ENCODE assay signal across 9 cellular contexts in genomic region chr1:201456499-201457309, GRCh38. TPM values are rescaled to one million over a fixed set of nuclear protein-coding genes. Genes with fewer than 3 reads are reported as not detected.
DNase-seq lines count a peak whose midpoint lies in the region; ATAC-seq and TF ChIP-seq lines count a peak whose summit lies in the region.
"Had no signal": no experiment of that assay in that cellular context is flagged by ENCODE, and none has a peak within 500 bp of the region (broad histone marks: within the 10 kb centered on the region; RNA-seq: fewer than 3 reads in every experiment).

No MANE protein-coding gene starts in this region.

- H3K27me3 Mint-ChIP-seq in endothelial cell (ENCODE audit: unreplicated experiment) (peaks cover 9% of the 10 kb centered on the region), glutamatergic neuron (ENCODE audit: unreplicated experiment) (no peaks in the 10 kb centered on the region)
- H3K27me3 Mint-ChIP-seq in activated CD8-positive, alpha-beta memory T cell treated with anti-CD3 and anti-CD28 coated beads, Interleukin-2, amount 10 ng/mL, durations not matched to agents 7 days and 5 days: peaks cover 32% of the 10 kb centered on the region

- H2AFZ ChIP-seq in hepatocyte: no peak overlapping the region

- H3K4me1 ChIP-seq in hepatocyte (ENCODE audit: insufficient read depth): peaks cover 24% of the 10 kb centered on the region

- no peak overlapping the region for H3K4me3 ChIP-seq in hepatocyte

- H3K4me1 Mint-ChIP-seq in endothelial cell (ENCODE audit: unreplicated experiment) (peaks cover 22% of the 10 kb centered on the region), glutamatergic neuron (ENCODE audit: low read depth, unreplicated experiment) (peaks cover 7% of the 10 kb centered on the region)
- H3K4me1 Mint-ChIP-seq in activated CD8-positive, alpha-beta memory T cell treated with anti-CD3 and anti-CD28 coated beads, Interleukin-2, amount 10 ng/mL, durations not matched to agents 7 days and 5 days: peaks cover 24% of the 10 kb centered on the region

- H3K27ac ChIP-seq in adipose tissue (ENCODE audit: low read depth, low read length) (peak overlapping the region; percentile 31), hepatocyte (peak overlapping the region; percentile 58), temporal lobe (ENCODE audit: low read depth, low read length) (peak overlapping the region; percentile 37)
- H3K27ac ChIP-seq: neutrophil had no signal

- ATAC-seq in activated CD8-positive, alpha-beta memory T cell treated with anti-CD3 and anti-CD28 coated beads, Interleukin-2, amount 10 ng/mL, durations not matched to agents 7 days and 5 days: no peak
- no peak for ATAC-seq in GM21390 (IDR thresholded peaks at IDR 0.05; ENCODE audit: unreplicated experiment)

- WGBS in adipose tissue, 3 donors: 44 to 76% (median 52%) methylated on average over 11 of the region's 11 CpGs
- 57% methylated on average over 11 of the region's 11 CpGs for WGBS in hepatocyte (ENCODE audit: low lambda C conversion rate, missing lambda C conversion rate)

- H3K9me3 ChIP-seq in hepatocyte (ENCODE audit: low read depth): no peaks in the 10 kb centered on the region
- H3K9me3 ChIP-seq: neutrophil had no signal

- CTCF ChIA-PET in activated CD8-positive, alpha-beta memory T cell treated with anti-CD3 and anti-CD28 coated beads, Interleukin-2, amount 10 ng/mL, durations not matched to agents 7 days and 5 days (lab: Charles Lee): interaction anchor here (0.6 to 6.3 kb wide), 5 partner anchors 9 to 56 kb away, joined by 3 to 29 read pairs (median 6); no protein-coding TSS in a partner anchor

- TF ChIP-seq CTCF in hepatocyte (IDR thresholded peaks at IDR 0.05; ENCODE audit: poor library complexity) (no peak), endothelial cell (IDR thresholded peaks at IDR 0.05; ENCODE audit: unreplicated experiment) (no peak), glutamatergic neuron (IDR thresholded peaks at IDR 0.05; ENCODE audit: partially characterized antibody, unreplicated experiment) (no peak)

- no peaks in the 10 kb centered on the region for H3K79me2 ChIP-seq in hepatocyte

- H4K20me1 ChIP-seq in hepatocyte (ENCODE audit: insufficient read depth, poor library complexity, severe bottlenecking): no peaks in the 10 kb centered on the region

- no peak overlapping the region for H3K4me2 ChIP-seq in hepatocyte

- H3K36me3 Mint-ChIP-seq in endothelial cell (ENCODE audit: low read depth, unreplicated experiment) (no peaks in the 10 kb centered on the region), glutamatergic neuron (ENCODE audit: unreplicated experiment) (no peaks in the 10 kb centered on the region)
- H3K36me3 Mint-ChIP-seq in activated CD8-positive, alpha-beta memory T cell treated with anti-CD3 and anti-CD28 coated beads, Interleukin-2, amount 10 ng/mL, durations not matched to agents 7 days and 5 days: peaks cover 2% of the 10 kb centered on the region

- no peak overlapping the region for H3K4me3 Mint-ChIP-seq in endothelial cell (ENCODE audit: unreplicated experiment)
- no peak overlapping the region for H3K4me3 Mint-ChIP-seq in activated CD8-positive, alpha-beta memory T cell treated with anti-CD3 and anti-CD28 coated beads, Interleukin-2, amount 10 ng/mL, durations not matched to agents 7 days and 5 days
- no peak overlapping the region for H3K4me3 Mint-ChIP-seq in glutamatergic neuron (ENCODE audit: unreplicated experiment)

- no peaks in the 10 kb centered on the region for H3K27me3 ChIP-seq in hepatocyte

- H3K9me2 ChIP-seq in hepatocyte (replicated peaks; ENCODE audit: insufficient read depth): no peaks in the 10 kb centered on the region

- DNase-seq in HK-2 (ENCODE audit: unreplicated experiment): peak; percentile 87
- DNase-seq in hepatocyte (ENCODE audit: low spot score): peak; percentile 73
- no peak for DNase-seq in endothelial cell (ENCODE audit: low spot score)
- no peak for DNase-seq in activated CD8-positive, alpha-beta memory T cell treated with anti-CD3 and anti-CD28 coated beads, Interleukin-2, amount 10 ng/mL, durations not matched to agents 7 days and 5 days
- no peak for DNase-seq in glutamatergic neuron

- H3K27ac Mint-ChIP-seq in endothelial cell (ENCODE audit: unreplicated experiment): no peak overlapping the region
- H3K27ac Mint-ChIP-seq in activated CD8-positive, alpha-beta memory T cell treated with anti-CD3 and anti-CD28 coated beads, Interleukin-2, amount 10 ng/mL, durations not matched to agents 7 days and 5 days: no peak overlapping the region
- no peak overlapping the region for H3K27ac Mint-ChIP-seq in glutamatergic neuron (ENCODE audit: unreplicated experiment)

- no peaks in the 10 kb centered on the region for H3K36me3 ChIP-seq in hepatocyte (replicated peaks; ENCODE audit: insufficient read depth, low read depth)
- H3K36me3 ChIP-seq: neutrophil had no signal

- no peaks in the 10 kb centered on the region for H3K9me3 Mint-ChIP-seq in endothelial cell (ENCODE audit: unreplicated experiment)
- H3K9me3 Mint-ChIP-seq in activated CD8-positive, alpha-beta memory T cell treated with anti-CD3 and anti-CD28 coated beads, Interleukin-2, amount 10 ng/mL, durations not matched to agents 7 days and 5 days (ENCODE audit: low read depth): no peaks in the 10 kb centered on the region
- peaks cover 2% of the 10 kb centered on the region for H3K9me3 Mint-ChIP-seq in glutamatergic neuron (ENCODE audit: unreplicated experiment)

RNA-seq across cellular contexts. Expression of gene PHLDA3, which starts 12.3 kb away (rescaled TPM):
- polyA plus RNA-seq in adipose tissue (100 to 1,000 TPM in 1 of 3 donors, 10 to 100 TPM in 2; 15.1 to 390 (median 61.0) TPM), hepatocyte (62.9 and 64.6 TPM in 2 replicates)
- total RNA-seq in hepatocyte (24.4 and 30.2 TPM in 2 replicates), temporal lobe (7.1 TPM), endothelial cell (ENCODE audit: unreplicated experiment) (25.0 TPM), glutamatergic neuron (ENCODE audit: unreplicated experiment) (18.5 TPM)
- 10 to 100 TPM; 12.9 to 23.5 TPM for total RNA-seq in activated CD8-positive, alpha-beta memory T cell treated with anti-CD3 and anti-CD28 coated beads, Interleukin-2, amount 10 ng/mL, durations not matched to agents 7 days and 5 days

RNA-seq across cellular contexts. Expression of gene TNNI1, which starts 35.2 kb away (rescaled TPM):
- polyA plus RNA-seq in adipose tissue (1 to 10 TPM in 1 of 3 donors, under 1 TPM in 1, not detected in 1; 0.15 to 3.9 TPM), hepatocyte (4.2 and 12.4 TPM in 2 replicates)
- total RNA-seq in hepatocyte (2.6 and 4.1 TPM in 2 replicates), temporal lobe (not detected), endothelial cell (ENCODE audit: unreplicated experiment) (not detected), glutamatergic neuron (ENCODE audit: unreplicated experiment) (4.1 TPM)
- total RNA-seq in activated CD8-positive, alpha-beta memory T cell treated with anti-CD3 and anti-CD28 coated beads, Interleukin-2, amount 10 ng/mL, durations not matched to agents 7 days and 5 days: not detected

RNA-seq across cellular contexts. Expression of gene CSRP1, which starts 50.2 kb away (rescaled TPM):
- polyA plus RNA-seq in adipose tissue: 100 to 1,000 TPM in 2 of 3 donors, 10 to 100 TPM in 1; 96.0 to 310 (median 278) TPM
- 76.0 and 101 TPM in 2 replicates for total RNA-seq in hepatocyte
- 47.6 and 50.9 TPM in 2 replicates for polyA plus RNA-seq in hepatocyte
- 23.1 TPM for total RNA-seq in temporal lobe
- total RNA-seq in endothelial cell (ENCODE audit: unreplicated experiment): 111 TPM
- 10 to 100 TPM; 71.7 to 78.3 TPM for total RNA-seq in activated CD8-positive, alpha-beta memory T cell treated with anti-CD3 and anti-CD28 coated beads, Interleukin-2, amount 10 ng/mL, durations not matched to agents 7 days and 5 days
- 6.2 TPM for total RNA-seq in glutamatergic neuron (ENCODE audit: unreplicated experiment)

RNA-seq across cellular contexts. Expression of gene LAD1, which starts 57.6 kb away (rescaled TPM):
- polyA plus RNA-seq in adipose tissue: 10 to 100 TPM in 1 of 3 donors, 1 to 10 TPM in 2; 1.8 to 23.0 (median 3.9) TPM
- 64.2 and 66.9 TPM in 2 replicates for total RNA-seq in hepatocyte
- polyA plus RNA-seq in hepatocyte: 63.5 and 68.6 TPM in 2 replicates
- not detected for total RNA-seq in temporal lobe
- total RNA-seq in endothelial cell (ENCODE audit: unreplicated experiment): 0.59 TPM
- not detected for total RNA-seq in activated CD8-positive, alpha-beta memory T cell treated with anti-CD3 and anti-CD28 coated beads, Interleukin-2, amount 10 ng/mL, durations not matched to agents 7 days and 5 days
- total RNA-seq in glutamatergic neuron (ENCODE audit: unreplicated experiment): 0.25 TPM

Comparison
In these comparisons a context has a peak if more than half of its experiments do, and no peak if none do; other contexts are left out.
1. DNase-seq: peak in HK-2 (single experiment) and hepatocyte (single experiment); none in endothelial cell (single experiment), activated CD8-positive, alpha-beta memory T cell treated with anti-CD3 and anti-CD28 coated beads, Interleukin-2, amount 10 ng/mL, durations not matched to agents 7 days and 5 days (single experiment) and glutamatergic neuron (single experiment).
2. Peak in every context shown above with its lines, with median percentiles within 50 percentile points of each other: H3K27ac ChIP-seq.